In the genomic region with DNA sequence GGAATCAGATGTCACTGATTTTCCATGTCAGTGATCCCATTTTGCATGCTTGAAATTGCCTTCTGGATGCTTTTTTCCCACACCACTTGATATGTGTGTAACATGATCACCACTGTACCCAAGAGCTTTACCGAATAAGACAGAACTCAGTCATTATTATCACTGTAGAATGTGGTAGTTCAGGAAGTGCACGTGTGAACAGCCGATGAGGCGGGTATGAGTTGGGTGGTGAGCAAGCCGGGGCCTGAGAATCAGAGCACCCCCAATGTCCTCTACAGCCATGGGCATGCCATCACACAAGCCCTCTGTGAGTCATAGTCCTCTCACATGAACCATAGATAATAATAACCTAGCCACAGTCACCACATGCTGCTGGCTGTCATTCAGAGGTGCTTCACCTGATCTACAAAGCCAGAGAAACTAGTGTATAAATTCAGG, we compare ENCODE assay signal across 12 cellular contexts.
DNase-seq lines count a peak whose midpoint lies in the region; ATAC-seq, FAIRE-seq and TF ChIP-seq lines count a peak whose summit lies in the region.
"Had no signal": no experiment of that assay in that cellular context is flagged by ENCODE, and none has a peak within 500 bp of the region (broad histone marks: within the 10 kb centered on the region; RNA-seq: fewer than 3 reads in every experiment).

No MANE protein-coding gene starts in this region.

- H3K27ac ChIP-seq in astrocyte (ENCODE audit: low read depth, low read length) (no peak overlapping the region), thyroid gland (no peak overlapping the region)

- peak; percentile 56 for DNase-seq in DMS153 (lab: John Stamatoyannopoulos, UW)
- DNase-seq in NCI-H1105 (lab: John Stamatoyannopoulos, UW): peak; percentile 30
- peak; percentile 44 for DNase-seq in astrocyte (ENCODE audit: low read depth)
- no peak for DNase-seq in GM13977 (ENCODE audit: low spot score)
- no peak for DNase-seq in activated CD4-positive, alpha-beta memory T cell treated with anti-CD3 and anti-CD28 coated beads, Interleukin-2, amount 10 ng/mL, durations not matched to agents 7 days and 5 days
- no peak for DNase-seq in hepatic stellate cell (ENCODE audit: low spot score)
- no peak for DNase-seq in thyroid gland
- DNase-seq: activated T-cell treated with anti-CD3 and anti-CD28 coated beads, Interleukin-2, amount 50 U/mL, for 24 hours; CD8-positive, alpha-beta memory T cell; dermis blood vessel endothelial cell; T-helper 1 cell had no signal

- no peak overlapping the region for H3K27ac Mint-ChIP-seq in astrocyte (ENCODE audit: unreplicated experiment)
- no peak overlapping the region for H3K27ac Mint-ChIP-seq in activated CD4-positive, alpha-beta memory T cell treated with anti-CD3 and anti-CD28 coated beads, Interleukin-2, amount 10 ng/mL, durations not matched to agents 7 days and 5 days
- H3K27ac Mint-ChIP-seq: activated T-cell treated with anti-CD3 and anti-CD28 coated beads, Interleukin-2, amount 50 U/mL, for 24 hours; CD8-positive, alpha-beta memory T cell had no signal

- H3K36me3 Mint-ChIP-seq in astrocyte (ENCODE audit: low read depth, unreplicated experiment): no peaks in the 10 kb centered on the region
- no peaks in the 10 kb centered on the region for H3K36me3 Mint-ChIP-seq in activated CD4-positive, alpha-beta memory T cell treated with anti-CD3 and anti-CD28 coated beads, Interleukin-2, amount 10 ng/mL, durations not matched to agents 7 days and 5 days (ENCODE audit: low read depth)
- H3K36me3 Mint-ChIP-seq: CD8-positive, alpha-beta memory T cell had no signal

- CTCF ChIA-PET in activated CD4-positive, alpha-beta memory T cell treated with anti-CD3 and anti-CD28 coated beads, Interleukin-2, amount 10 ng/mL, durations not matched to agents 7 days and 5 days (lab: Charles Lee): no interaction called here

- H3K36me3 ChIP-seq in astrocyte (ENCODE audit: insufficient read depth, low read length) (no peaks in the 10 kb centered on the region), thyroid gland (no peaks in the 10 kb centered on the region)

- TF ChIP-seq CTCF in astrocyte (IDR thresholded peaks at IDR 0.05; ENCODE audit: insufficient read depth, low read depth, low read length) (no peak), GM13977 (IDR thresholded peaks at IDR 0.05; ENCODE audit: extremely low read depth, insufficient read depth, missing control alignments) (no peak), thyroid gland (IDR thresholded peaks at IDR 0.05) (no peak)

- in situ Hi-C loops in GM13977 (cut with MboI; ENCODE audit: low pct_unique_long_range_greater_than_20kb, low sequenced_read_pairs, unreplicated experiment): no loop called here

- no peak overlapping the region for H3K4me3 Mint-ChIP-seq in astrocyte (ENCODE audit: unreplicated experiment)
- no peak overlapping the region for H3K4me3 Mint-ChIP-seq in activated CD4-positive, alpha-beta memory T cell treated with anti-CD3 and anti-CD28 coated beads, Interleukin-2, amount 10 ng/mL, durations not matched to agents 7 days and 5 days
- H3K4me3 Mint-ChIP-seq: activated T-cell treated with anti-CD3 and anti-CD28 coated beads, Interleukin-2, amount 50 U/mL, for 24 hours; CD8-positive, alpha-beta memory T cell had no signal

- H4K20me1 ChIP-seq in astrocyte (ENCODE audit: insufficient read depth, low read length): no peaks in the 10 kb centered on the region

- intact Hi-C loops in thyroid gland (cut with DNase I): no loop called here

- no peak overlapping the region for H3K4me2 ChIP-seq in astrocyte (ENCODE audit: low read length)

- H3K79me2 ChIP-seq in astrocyte (ENCODE audit: insufficient read depth, low read length): no peaks in the 10 kb centered on the region

- H3K27me3 Mint-ChIP-seq in astrocyte (ENCODE audit: low read depth, unreplicated experiment): no peaks in the 10 kb centered on the region
- H3K27me3 Mint-ChIP-seq in activated CD4-positive, alpha-beta memory T cell treated with anti-CD3 and anti-CD28 coated beads, Interleukin-2, amount 10 ng/mL, durations not matched to agents 7 days and 5 days: no peaks in the 10 kb centered on the region
- H3K27me3 Mint-ChIP-seq: activated T-cell treated with anti-CD3 and anti-CD28 coated beads, Interleukin-2, amount 50 U/mL, for 24 hours had no signal

- peaks cover 3% of the 10 kb centered on the region for H3K4me1 ChIP-seq in astrocyte (ENCODE audit: insufficient read depth, low read length)
- H3K4me1 ChIP-seq in thyroid gland: no peaks in the 10 kb centered on the region

- no peak overlapping the region for H3K9ac ChIP-seq in astrocyte (ENCODE audit: low read length)

- no peaks in the 10 kb centered on the region for H3K9me3 Mint-ChIP-seq in astrocyte (ENCODE audit: unreplicated experiment)
- H3K9me3 Mint-ChIP-seq in activated CD4-positive, alpha-beta memory T cell treated with anti-CD3 and anti-CD28 coated beads, Interleukin-2, amount 10 ng/mL, durations not matched to agents 7 days and 5 days: peaks cover 2% of the 10 kb centered on the region
- H3K9me3 Mint-ChIP-seq: activated T-cell treated with anti-CD3 and anti-CD28 coated beads, Interleukin-2, amount 50 U/mL, for 24 hours had no signal

- POLR2A ChIA-PET in activated CD4-positive, alpha-beta memory T cell treated with anti-CD3 and anti-CD28 coated beads, Interleukin-2, amount 10 ng/mL, durations not matched to agents 7 days and 5 days (lab: Charles Lee): no interaction called here

- no peak overlapping the region for H2AFZ ChIP-seq in astrocyte (ENCODE audit: low read depth, low read length)

- ATAC-seq in GM21447 (IDR thresholded peaks at IDR 0.05; ENCODE audit: unreplicated experiment): peak; percentile 51

- H3K4me1 Mint-ChIP-seq in astrocyte (ENCODE audit: low read depth, unreplicated experiment): peaks cover 17% of the 10 kb centered on the region
- no peaks in the 10 kb centered on the region for H3K4me1 Mint-ChIP-seq in activated CD4-positive, alpha-beta memory T cell treated with anti-CD3 and anti-CD28 coated beads, Interleukin-2, amount 10 ng/mL, durations not matched to agents 7 days and 5 days
- H3K4me1 Mint-ChIP-seq: CD8-positive, alpha-beta memory T cell had no signal

- TF ChIP-seq POLR2A in thyroid gland (IDR thresholded peaks at IDR 0.05): no peak

- FAIRE-seq in astrocyte (lab: Jason Lieb, UNC): no peak

- 80 to 84% methylated on average over 5 of the region's 5 CpGs for WGBS in thyroid gland, 2 donors

- H3K4me3 ChIP-seq in astrocyte (ENCODE audit: insufficient read depth, low read depth, low read length): no peak overlapping the region
- no peak overlapping the region for H3K4me3 ChIP-seq in thyroid gland (replicated peaks in 1 of 3)

- H3K9me3 ChIP-seq in astrocyte (ENCODE audit: insufficient read depth, low read depth, low read length) (no peaks in the 10 kb centered on the region), thyroid gland (no peaks in the 10 kb centered on the region)

- H3K27me3 ChIP-seq in astrocyte (ENCODE audit: insufficient read depth, low read length): no peaks in the 10 kb centered on the region
- H3K27me3 ChIP-seq in thyroid gland: no peaks in the 10 kb centered on the region

Comparison
In these comparisons a context has a peak if more than half of its experiments do, and no peak if none do; other contexts are left out.
1. DNase-seq: peak in DMS153 (single experiment), NCI-H1105 (single experiment) and astrocyte (single experiment); none in GM13977 (single experiment), activated CD4-positive, alpha-beta memory T cell treated with anti-CD3 and anti-CD28 coated beads, Interleukin-2, amount 10 ng/mL, durations not matched to agents 7 days and 5 days (single experiment), hepatic stellate cell (single experiment) and thyroid gland (0 of 2).